Comparison of ENCODE assay signal across 17 cellular contexts in genomic region chr12:16568873-16569272, GRCh38. TPM values are rescaled to one million over a fixed set of nuclear protein-coding genes. Genes with fewer than 3 reads are reported as not detected.
A peak's percentile ranks its signal among the peaks of the same experiment; 100 is the strongest.
DNase-seq lines count a peak whose midpoint lies in the region; ATAC-seq, FAIRE-seq and TF ChIP-seq lines count a peak whose summit lies in the region.
"Had no signal": no experiment of that assay in that cellular context is flagged by ENCODE, and none has a peak within 500 bp of the region (broad histone marks: within the 10 kb centered on the region; RNA-seq: fewer than 3 reads in every experiment).

No MANE protein-coding gene starts in this region.

- DNase-seq in GM13977 (ENCODE audit: low spot score): peak; percentile 7
- peak; percentile 95 for DNase-seq in bronchial epithelial cell (ENCODE audit: low read depth)
- DNase-seq in NCI-H1436 (lab: John Stamatoyannopoulos, UW): no peak
- no peak for DNase-seq in activated CD4-positive, CD25-positive, alpha-beta regulatory T cell (lab: John Stamatoyannopoulos, UW)
- DNase-seq in SIG-M5 treated with dmso at 0.1 percent for 504 hours (lab: John Stamatoyannopoulos, UW; ENCODE audit: unreplicated experiment): no peak
- DNase-seq: activated CD8-positive, alpha-beta T cell treated with anti-CD3 and anti-CD28 coated beads, Interleukin-2, amount 10 ng/mL, durations not matched to agents 7 days and 5 days; aorta; DMS153; HFFc6; lower lobe of right lung; NCI-H2171; stimulated activated CD4-positive, alpha-beta T cell treated with anti-CD3 and anti-CD28 coated beads, Interleukin-1b, Interleukin-23, amount 100 ng/mL, for 48 hours; tibial artery had no signal

- no peak for FAIRE-seq in bronchial epithelial cell (lab: Jason Lieb, UNC)

- no peak overlapping the region for H3K4me3 ChIP-seq in bronchial epithelial cell (ENCODE audit: low read depth, low read length)
- H3K4me3 ChIP-seq: lower lobe of right lung, tibial artery had no signal

- H3K27me3 ChIP-seq in bronchial epithelial cell (ENCODE audit: control insufficient read depth, insufficient read depth, low read length): no peaks in the 10 kb centered on the region
- H3K27me3 ChIP-seq: tibial artery had no signal

- no peaks in the 10 kb centered on the region for H3K36me3 ChIP-seq in bronchial epithelial cell (ENCODE audit: control insufficient read depth, insufficient read depth, low read length)
- H3K36me3 ChIP-seq: lower lobe of right lung, tibial artery had no signal

- ATAC-seq in GM19463 (IDR thresholded peaks at IDR 0.05; ENCODE audit: unreplicated experiment) (peak; percentile 90), HG03159 (IDR thresholded peaks at IDR 0.05; ENCODE audit: unreplicated experiment) (peak; percentile 84), HG03139 (IDR thresholded peaks at IDR 0.05; ENCODE audit: unreplicated experiment) (no peak)
- ATAC-seq: activated CD8-positive, alpha-beta T cell treated with anti-CD3 and anti-CD28 coated beads, Interleukin-2, amount 10 ng/mL, durations not matched to agents 7 days and 5 days; lower lobe of right lung had no signal

- in situ Hi-C loops in GM13977 (cut with MboI; ENCODE audit: low pct_unique_long_range_greater_than_20kb, low sequenced_read_pairs, unreplicated experiment): no loop called here

- TF ChIP-seq CTCF in GM13977 (IDR thresholded peaks at IDR 0.05; ENCODE audit: extremely low read depth, insufficient read depth, missing control alignments) (no peak), bronchial epithelial cell (IDR thresholded peaks at IDR 0.05; ENCODE audit: insufficient read depth, low read length, severe bottlenecking) (no peak)

RNA-seq across cellular contexts. Expression of gene LMO3, which starts 37.1 kb away (rescaled TPM):
- total RNA-seq in bronchial epithelial cell: 0.26 and 3.3 TPM in 2 replicates
- total RNA-seq: activated CD8-positive, alpha-beta T cell treated with anti-CD3 and anti-CD28 coated beads, Interleukin-2, amount 10 ng/mL, durations not matched to agents 7 days and 5 days; SK-MEL-5 had no signal

Comparison
In these comparisons a context has a peak if more than half of its experiments do, and no peak if none do; other contexts are left out.
1. DNase-seq: peak in GM13977 (single experiment) and bronchial epithelial cell (single experiment); none in NCI-H1436 (single experiment), activated CD4-positive, CD25-positive, alpha-beta regulatory T cell (0 of 4) and SIG-M5 treated with dmso at 0.1 percent for 504 hours (single experiment).